12 cellular contexts compared by ENCODE assay signal in genomic region chr3:23829242-23829934, GRCh38. TPM values are rescaled to one million over a fixed set of nuclear protein-coding genes. Genes with fewer than 3 reads are reported as not detected.
DNase-seq lines count a peak whose midpoint lies in the region; ATAC-seq and TF ChIP-seq lines count a peak whose summit lies in the region.
"Had no signal": no experiment of that assay in that cellular context is flagged by ENCODE, and none has a peak within 500 bp of the region (broad histone marks: within the 10 kb centered on the region; RNA-seq: fewer than 3 reads in every experiment).

No MANE protein-coding gene starts in this region.

- dilution Hi-C loops in mammary epithelial cell (cut with HindIII; ENCODE audit: low sequenced_read_pairs): no loop called here

- H3K4me3 Mint-ChIP-seq in MCF 10A (ENCODE audit: unreplicated experiment) (no peak overlapping the region), Calu3 (ENCODE audit: low read depth, unreplicated experiment) (no peak overlapping the region)

- H3K4me2 ChIP-seq in mammary epithelial cell (ENCODE audit: insufficient read depth, low read depth, low read length) (no peak overlapping the region), KMS-11 (peak overlapping the region; percentile 71)

- ATAC-seq in HG02840 (IDR thresholded peaks at IDR 0.05; ENCODE audit: low FRiP score, unreplicated experiment): peak; percentile 56

- TF ChIP-seq CTCF in MCF 10A (IDR thresholded peaks at IDR 0.05; ENCODE audit: unreplicated experiment) (no peak), mammary epithelial cell (conservative IDR thresholded peaks at IDR 0.05 in 1 of 2, IDR thresholded peaks at IDR 0.05 in 1 of 2; ENCODE audit: extremely low read depth in 1 of 2, insufficient read depth in 1 of 2, low read depth in 1 of 2, low read length in 2 of 2) (no peak), KMS-11 (conservative IDR thresholded peaks at IDR 0.05; ENCODE audit: low read depth, low read length) (no peak), Calu3 (IDR thresholded peaks at IDR 0.05; ENCODE audit: unreplicated experiment) (no peak)

- H3K36me3 ChIP-seq in mammary epithelial cell (ENCODE audit: insufficient read depth, low read length) (peaks cover 4% of the 10 kb centered on the region), KMS-11 (ENCODE audit: insufficient read depth) (no peaks in the 10 kb centered on the region)
- H3K36me3 ChIP-seq: thoracic aorta had no signal

- 78% methylated on average over 5 of the region's 5 CpGs for WGBS in mammary epithelial cell (ENCODE audit: low coverage, missing lambda C conversion rate)

- POLR2A ChIA-PET in MCF 10A (lab: Yijun Ruan, JAX): interaction anchor here (0.6 to 1.5 kb wide), 3 partner anchors 18 to 792 kb away, joined by 4 read pairs; no protein-coding TSS in a partner anchor

- H3K9ac ChIP-seq in mammary epithelial cell (ENCODE audit: insufficient read depth, low read length): no peak overlapping the region
- H3K9ac ChIP-seq in KMS-11: no peak overlapping the region

- no peak for DNase-seq in MCF 10A (ENCODE audit: unreplicated experiment)
- no peak for DNase-seq in mammary epithelial cell
- DNase-seq in T-helper 1 cell: no peak
- no peak for DNase-seq in Calu3
- no peak for DNase-seq in LoVo (ENCODE audit: low spot score)
- no peak for DNase-seq in OCI-M2 (lab: John Stamatoyannopoulos, UW; ENCODE audit: unreplicated experiment)
- DNase-seq: amniotic stem cell, mesenchymal stem cell, NCI-H1694 treated with DMSO at 0.1 percent for 48 hours had no signal

- H3K4me1 ChIP-seq in mammary epithelial cell (ENCODE audit: insufficient read depth, low read length) (peaks cover 22% of the 10 kb centered on the region), KMS-11 (ENCODE audit: low read depth, poor library complexity, severe bottlenecking) (peaks cover 83% of the 10 kb centered on the region)

- H3K36me3 Mint-ChIP-seq in MCF 10A (ENCODE audit: insufficient read depth, unreplicated experiment) (peaks cover 31% of the 10 kb centered on the region), Calu3 (ENCODE audit: insufficient read depth, unreplicated experiment) (no peaks in the 10 kb centered on the region)

- CTCF ChIA-PET in MCF 10A (lab: Yijun Ruan, JAX) (interaction anchor here (0.6 kb wide), 1 partner anchor 770 kb away, joined by 3 read pairs; no protein-coding TSS in a partner anchor), mammary epithelial cell (lab: Charles Lee; ENCODE audit: low non-redundant PET) (no interaction called here), Calu3 (lab: Charles Lee) (interaction anchor here (0.6 to 0.7 kb wide), 2 partner anchors 238 to 1115 kb away, joined by 3 read pairs; no protein-coding TSS in a partner anchor)

- H3K9me3 ChIP-seq in mammary epithelial cell (replicated peaks; ENCODE audit: insufficient read depth, low read length): no peaks in the 10 kb centered on the region
- H3K9me3 ChIP-seq: thoracic aorta had no signal

- H3K27ac Mint-ChIP-seq in MCF 10A (ENCODE audit: low read depth, unreplicated experiment) (peak overlapping the region; percentile 35), Calu3 (ENCODE audit: unreplicated experiment) (no peak overlapping the region)

- in situ Hi-C loops in mammary epithelial cell (cut with MboI; ENCODE audit: low sequenced_read_pairs in 2 of 2): no loop called here

- H3K27me3 Mint-ChIP-seq in MCF 10A (ENCODE audit: insufficient read depth, unreplicated experiment) (no peaks in the 10 kb centered on the region), Calu3 (ENCODE audit: unreplicated experiment) (no peaks in the 10 kb centered on the region)

- peaks cover 2% of the 10 kb centered on the region for H4K20me1 ChIP-seq in mammary epithelial cell (ENCODE audit: insufficient read depth, low read length)
- peaks cover 20% of the 10 kb centered on the region for H4K20me1 ChIP-seq in KMS-11 (ENCODE audit: insufficient read depth)

- H3K79me2 ChIP-seq in mammary epithelial cell (ENCODE audit: insufficient read depth, low read length) (peaks cover 77% of the 10 kb centered on the region), KMS-11 (ENCODE audit: insufficient read depth, low read depth) (peaks cover 96% of the 10 kb centered on the region)

- no peak overlapping the region for H3K4me3 ChIP-seq in mammary epithelial cell (replicated peaks in 1 of 3; ENCODE audit: insufficient read depth in 1 of 3, low read depth in 2 of 3, low read length in 3 of 3)
- H3K4me3 ChIP-seq in KMS-11 (IDR thresholded peaks at IDR 0.05; ENCODE audit: insufficient read depth, low read depth, low read length): no peak overlapping the region
- H3K4me3 ChIP-seq: thoracic aorta had no signal

- H2AFZ ChIP-seq in mammary epithelial cell (ENCODE audit: low read depth, low read length) (no peak overlapping the region), KMS-11 (ENCODE audit: low read depth) (no peak overlapping the region)

- no TSS peak for BruUV-seq in MCF 10A (replicated peaks; lab: Mats Ljungman, UMichigan)
- BruUV-seq in mammary epithelial cell (replicated peaks; lab: Mats Ljungman, UMichigan): no TSS peak
- no TSS peak for BruUV-seq in Calu3 (replicated peaks; lab: Mats Ljungman, UMichigan)

- no peak overlapping the region for H3K27ac ChIP-seq in mammary epithelial cell (ENCODE audit: insufficient read depth, low read depth, low read length)
- no peak overlapping the region; the same call in 1 of the 2 replicates for H3K27ac ChIP-seq in KMS-11
- H3K27ac ChIP-seq: thoracic aorta had no signal

- intact Hi-C loops in MCF 10A (cut with micrococcal nuclease) (no loop called here), mammary epithelial cell (cut with micrococcal nuclease) (no loop called here), Calu3 (cut with micrococcal nuclease; ENCODE audit: unreplicated experiment) (no loop called here)

- peaks cover 30% of the 10 kb centered on the region for H3K4me1 Mint-ChIP-seq in MCF 10A (ENCODE audit: insufficient read depth, unreplicated experiment)
- H3K4me1 Mint-ChIP-seq in Calu3 (ENCODE audit: low read depth, unreplicated experiment): peaks cover 10% of the 10 kb centered on the region

- H3K9me3 Mint-ChIP-seq in MCF 10A (ENCODE audit: unreplicated experiment) (no peaks in the 10 kb centered on the region), Calu3 (ENCODE audit: low read depth, unreplicated experiment) (no peaks in the 10 kb centered on the region)

- no peaks in the 10 kb centered on the region for H3K27me3 ChIP-seq in mammary epithelial cell (ENCODE audit: insufficient read depth, low read length)
- H3K27me3 ChIP-seq in KMS-11 (ENCODE audit: insufficient read depth, low read depth): no peaks in the 10 kb centered on the region

RNA-seq across cellular contexts. Expression of gene UBE2E1, which starts 23.6 kb away (rescaled TPM):
- total RNA-seq in MCF 10A (2022): 128 and 130 TPM in 2 replicates
- total RNA-seq in mammary epithelial cell: 10 to 100 TPM; 49.5 to 92.7 TPM
- polyA plus RNA-seq in mammary epithelial cell: 115 TPM
- 45.1 TPM for polyA minus RNA-seq in mammary epithelial cell
- 68.9 and 74.3 TPM in 2 replicates for total RNA-seq in Calu3 (2022)
